ENCODE assay signal across 9 cellular contexts in the genomic region with DNA sequence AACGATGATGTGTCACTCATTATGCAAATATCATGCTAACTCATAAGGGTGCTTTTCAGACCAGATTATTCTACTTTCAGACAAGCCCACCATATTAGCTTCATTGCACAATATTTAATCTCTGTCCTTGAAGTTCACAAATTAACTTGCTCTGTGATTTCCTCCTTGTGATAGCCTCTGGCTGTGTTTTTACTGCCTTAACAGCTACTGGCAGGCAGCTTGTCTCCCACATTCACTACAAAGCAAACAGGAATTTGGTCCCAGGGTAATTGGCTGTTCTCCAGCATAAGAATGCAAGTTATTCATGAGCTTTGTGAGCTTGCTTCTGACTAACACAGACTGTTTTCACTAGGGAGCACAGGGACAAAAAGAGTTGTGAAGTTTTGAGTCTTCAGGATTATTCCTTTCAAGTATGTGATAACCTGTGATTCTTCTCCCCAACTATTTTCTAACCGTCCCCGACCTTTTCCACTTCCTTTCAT.
DNase-seq lines count a peak whose midpoint lies in the region; ATAC-seq, FAIRE-seq and TF ChIP-seq lines count a peak whose summit lies in the region.
"Had no signal": no experiment of that assay in that cellular context is flagged by ENCODE, and none has a peak within 500 bp of the region (broad histone marks: within the 10 kb centered on the region; RNA-seq: fewer than 3 reads in every experiment).

No MANE protein-coding gene starts in this region.

- peak overlapping the region; percentile 89 for H2AFZ ChIP-seq in SK-N-SH (ENCODE audit: low read depth)
- no peak overlapping the region for H2AFZ ChIP-seq in neural progenitor cell (replicated peaks)

- TF ChIP-seq POLR2A in GM12892 (IDR thresholded peaks at IDR 0.05; ENCODE audit: low read depth, low read length), result no peak

- H3K36me3 ChIP-seq in CD4-positive, CD25-positive, alpha-beta regulatory T cell (ENCODE audit: control insufficient read depth, insufficient read depth, low read length), result no peaks in the 10 kb centered on the region
- no peaks in the 10 kb centered on the region for H3K36me3 ChIP-seq in SK-N-SH (replicated peaks in 1 of 2; ENCODE audit: control insufficient read depth in 1 of 2, insufficient read depth in 2 of 2, low read length in 1 of 2)
- no peaks in the 10 kb centered on the region for H3K36me3 ChIP-seq in neural progenitor cell
- H3K36me3 ChIP-seq: neutrophil had no signal

- TF ChIP-seq RAD21 in SK-N-SH (IDR thresholded peaks at IDR 0.05; ENCODE audit: low read length), result no peak

- no peaks in the 10 kb centered on the region for H4K20me1 ChIP-seq in SK-N-SH (ENCODE audit: insufficient read depth)
- no peaks in the 10 kb centered on the region for H4K20me1 ChIP-seq in neural progenitor cell (ENCODE audit: low read depth)

- H3K27ac Mint-ChIP-seq in CD4-positive, CD25-positive, alpha-beta regulatory T cell, result peak overlapping the region; percentile 95 to 99 (median 96)
- H3K27ac Mint-ChIP-seq in neural progenitor cell, result peak overlapping the region; percentile 90

- H3K79me2 ChIP-seq in SK-N-SH (ENCODE audit: insufficient read depth) (no peaks in the 10 kb centered on the region), neural progenitor cell (ENCODE audit: low read depth) (no peaks in the 10 kb centered on the region)

- CTCF ChIA-PET in SK-N-SH (lab: Yijun Ruan, JAX), result interaction anchor here (1.0 to 1.5 kb wide), 4 partner anchors 35 to 841 kb away, joined by 3 to 5 read pairs (median 3); no protein-coding TSS in a partner anchor

- peak overlapping the region; percentile 41; the same call in 1 of the 2 replicates for H3K4me2 ChIP-seq in SK-N-SH
- peak overlapping the region; percentile 66 for H3K4me2 ChIP-seq in neural progenitor cell

- no peak for TF ChIP-seq CTCF in SK-N-SH (IDR thresholded peaks at IDR 0.05)
- no peak for TF ChIP-seq CTCF in neural progenitor cell (IDR thresholded peaks at IDR 0.05)

- TF ChIP-seq EP300 in SK-N-SH (IDR thresholded peaks at IDR 0.05; ENCODE audit: borderline replicate concordance in 1 of 2, low read depth in 1 of 2, low read length in 1 of 2), result 0 out of 4 replicates have a peak, but pooled peaks of 1 of the 2 experiments have one; percentile 45

- no peak for ATAC-seq in CD4-positive, CD25-positive, alpha-beta regulatory T cell (ENCODE audit: low read depth in 2 of 2)
- ATAC-seq in HG03460 (IDR thresholded peaks at IDR 0.05; ENCODE audit: unreplicated experiment), result peak; percentile 49

- H3K36me3 Mint-ChIP-seq in CD4-positive, CD25-positive, alpha-beta regulatory T cell, result peaks cover 5% of the 10 kb centered on the region
- peaks cover 6% of the 10 kb centered on the region for H3K36me3 Mint-ChIP-seq in neural progenitor cell

- H3K9ac ChIP-seq in SK-N-SH (peak overlapping the region; percentile 55; the same call in 1 of the 2 replicates), neural progenitor cell (no peak overlapping the region)

- H3K9me2 ChIP-seq in SK-N-SH, result no peaks in the 10 kb centered on the region

- peaks cover 0 to 15% (median 3%) of the 10 kb centered on the region in 7 donors for H3K9me3 Mint-ChIP-seq in CD4-positive, CD25-positive, alpha-beta regulatory T cell
- H3K9me3 Mint-ChIP-seq in neural progenitor cell, result peaks cover 35% of the 10 kb centered on the region

- H3K4me1 Mint-ChIP-seq in CD4-positive, CD25-positive, alpha-beta regulatory T cell, result peaks cover 33 to 69% (median 52%) of the 10 kb centered on the region in 4 donors
- peaks cover 30% of the 10 kb centered on the region for H3K4me1 Mint-ChIP-seq in neural progenitor cell

- no peak for FAIRE-seq in GM12892 (lab: Jason Lieb, UNC)

- H3K4me3 ChIP-seq in CD4-positive, CD25-positive, alpha-beta regulatory T cell (ENCODE audit: low read depth, low read length), result peak overlapping the region; percentile 75
- H3K4me3 ChIP-seq in SK-N-SH (ENCODE audit: low read depth in 2 of 2, low read length in 1 of 2), result peak overlapping the region; percentile 33 to 36; a peak in 2 of 4 replicates
- peak overlapping the region; percentile 20 for H3K4me3 ChIP-seq in neural progenitor cell

- peak overlapping the region; percentile 67 for H3K27ac ChIP-seq in CD4-positive, CD25-positive, alpha-beta regulatory T cell (ENCODE audit: insufficient read depth, low read length, poor library complexity, severe bottlenecking)
- peak overlapping the region; percentile 85 to 95 for H3K27ac ChIP-seq in SK-N-SH (ENCODE audit: low read depth in 2 of 2, low read length in 1 of 2)
- H3K27ac ChIP-seq in neural progenitor cell, result peak overlapping the region; percentile 97
- H3K27ac ChIP-seq: neutrophil had no signal

- H3K9me3 ChIP-seq in CD4-positive, CD25-positive, alpha-beta regulatory T cell (ENCODE audit: control insufficient read depth in 2 of 2, low read length in 2 of 2), result peaks cover 0 to 8% of the 10 kb centered on the region in 2 experiments
- H3K9me3 ChIP-seq in SK-N-SH (no peaks in the 10 kb centered on the region), neural progenitor cell (ENCODE audit: low read depth) (no peaks in the 10 kb centered on the region)
- H3K9me3 ChIP-seq: neutrophil had no signal

- H3K27me3 Mint-ChIP-seq in CD4-positive, CD25-positive, alpha-beta regulatory T cell, result no peaks in the 10 kb centered on the region
- H3K27me3 Mint-ChIP-seq in neural progenitor cell (ENCODE audit: insufficient read depth, low read depth), result peaks cover 6% of the 10 kb centered on the region

- 4% methylated on average over 3 of the region's 3 CpGs for WGBS in SK-N-SH (ENCODE audit: low lambda C conversion rate)

- peak in 1 of 3 donors; percentile 21 for DNase-seq in CD4-positive, CD25-positive, alpha-beta regulatory T cell
- DNase-seq in SK-N-SH, result peak; percentile 37
- peak; percentile 97 for DNase-seq in fibroblast of peridontal ligament (ENCODE audit: extremely low read depth)
- peak; percentile 89 for DNase-seq in neural progenitor cell (ENCODE audit: low spot score)
- DNase-seq in NOMO-1 treated with DMSO at 0.1 percent for 48 hours (lab: John Stamatoyannopoulos, UW; ENCODE audit: unreplicated experiment), result no peak
- no peak for DNase-seq in NCI-H524 treated with DMSO at 0.1 percent for 48 hours (lab: John Stamatoyannopoulos, UW)
- DNase-seq in GM12892 (ENCODE audit: insufficient read length), result no peak

- POLR2A ChIA-PET in SK-N-SH (lab: Yijun Ruan, JAX), result no interaction called here

- peak overlapping the region; percentile 24 to 89 (median 55) for H3K4me3 Mint-ChIP-seq in CD4-positive, CD25-positive, alpha-beta regulatory T cell
- H3K4me3 Mint-ChIP-seq in neural progenitor cell, result peak overlapping the region; percentile 49

- H3K4me1 ChIP-seq in CD4-positive, CD25-positive, alpha-beta regulatory T cell (ENCODE audit: control insufficient read depth, insufficient read depth, low read length, poor library complexity, severe bottlenecking), result peaks cover 42% of the 10 kb centered on the region
- H3K4me1 ChIP-seq in SK-N-SH (ENCODE audit: control insufficient read depth in 1 of 2, insufficient read depth in 2 of 2, low read depth in 1 of 2, low read length in 1 of 2) (peaks cover 9 to 24% of the 10 kb centered on the region in 2 experiments; a peak in 3 of 4 replicates), neural progenitor cell (peaks cover 22% of the 10 kb centered on the region)

- H3K27me3 ChIP-seq in CD4-positive, CD25-positive, alpha-beta regulatory T cell (ENCODE audit: control insufficient read depth, insufficient read depth, low read length), result no peaks in the 10 kb centered on the region
- H3K27me3 ChIP-seq in SK-N-SH (ENCODE audit: insufficient read depth) (no peaks in the 10 kb centered on the region), neural progenitor cell (no peaks in the 10 kb centered on the region)
- H3K27me3 ChIP-seq: neutrophil had no signal

- H3F3A ChIP-seq in SK-N-SH (replicated peaks; ENCODE audit: insufficient read depth), result peaks cover 24% of the 10 kb centered on the region
- H3F3A ChIP-seq in neural progenitor cell (ENCODE audit: low read depth), result peaks cover 23% of the 10 kb centered on the region

TF ChIP-seq in SK-N-SH, 30 proteins besides CTCF, POLR2A, EP300 and RAD21 (continues in another document):
- TF ChIP-seq FOSL2 (IDR thresholded peaks at IDR 0.05; ENCODE audit: borderline replicate concordance, low read depth) (peak; percentile 25; the same call in 1 of the 2 replicates), TAF1 (IDR thresholded peaks at IDR 0.05; ENCODE audit: borderline replicate concordance, low read depth, low read length) (no peak), MEF2A (IDR thresholded peaks at IDR 0.05; ENCODE audit: borderline replicate concordance, low read depth) (0 out of 2 replicates have a peak, but pooled peaks have one; percentile 4)
- TF ChIP-seq, protein P1, sequence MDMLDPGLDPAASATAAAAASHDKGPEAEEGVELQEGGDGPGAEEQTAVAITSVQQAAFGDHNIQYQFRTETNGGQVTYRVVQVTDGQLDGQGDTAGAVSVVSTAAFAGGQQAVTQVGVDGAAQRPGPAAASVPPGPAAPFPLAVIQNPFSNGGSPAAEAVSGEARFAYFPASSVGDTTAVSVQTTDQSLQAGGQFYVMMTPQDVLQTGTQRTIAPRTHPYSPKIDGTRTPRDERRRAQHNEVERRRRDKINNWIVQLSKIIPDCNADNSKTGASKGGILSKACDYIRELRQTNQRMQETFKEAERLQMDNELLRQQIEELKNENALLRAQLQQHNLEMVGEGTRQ (IDR thresholded peaks at IDR 0.05; ENCODE audit: borderline replicate concordance, low read depth, low read length), result no peak
- TF ChIP-seq, protein P2, sequence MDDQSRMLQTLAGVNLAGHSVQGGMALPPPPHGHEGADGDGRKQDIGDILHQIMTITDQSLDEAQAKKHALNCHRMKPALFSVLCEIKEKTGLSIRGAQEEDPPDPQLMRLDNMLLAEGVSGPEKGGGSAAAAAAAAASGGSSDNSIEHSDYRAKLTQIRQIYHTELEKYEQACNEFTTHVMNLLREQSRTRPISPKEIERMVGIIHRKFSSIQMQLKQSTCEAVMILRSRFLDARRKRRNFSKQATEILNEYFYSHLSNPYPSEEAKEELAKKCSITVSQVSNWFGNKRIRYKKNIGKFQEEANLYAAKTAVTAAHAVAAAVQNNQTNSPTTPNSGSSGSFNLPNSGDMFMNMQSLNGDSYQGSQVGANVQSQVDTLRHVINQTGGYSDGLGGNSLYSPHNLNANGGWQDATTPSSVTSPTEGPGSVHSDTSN (IDR thresholded peaks at IDR 0.05), result peak; percentile 67

Comparison
In these comparisons a context has a peak if more than half of its experiments do, and no peak if none do; other contexts are left out.
1. DNase-seq: peak in SK-N-SH (single experiment), fibroblast of peridontal ligament (single experiment) and neural progenitor cell (single experiment); none in NOMO-1 treated with DMSO at 0.1 percent for 48 hours (single experiment), NCI-H524 treated with DMSO at 0.1 percent for 48 hours (single experiment) and GM12892 (single experiment).
2. H3K4me3 ChIP-seq: peak in every context shown above with its lines; median percentile 75 in CD4-positive, CD25-positive, alpha-beta regulatory T cell; 34 in SK-N-SH; 20 in neural progenitor cell.
3. Peak in every context shown above with its lines, with median percentiles within 50 percentile points of each other: H3K27ac ChIP-seq.